ENCODE assay signal across 8 cellular contexts in the genomic region with DNA sequence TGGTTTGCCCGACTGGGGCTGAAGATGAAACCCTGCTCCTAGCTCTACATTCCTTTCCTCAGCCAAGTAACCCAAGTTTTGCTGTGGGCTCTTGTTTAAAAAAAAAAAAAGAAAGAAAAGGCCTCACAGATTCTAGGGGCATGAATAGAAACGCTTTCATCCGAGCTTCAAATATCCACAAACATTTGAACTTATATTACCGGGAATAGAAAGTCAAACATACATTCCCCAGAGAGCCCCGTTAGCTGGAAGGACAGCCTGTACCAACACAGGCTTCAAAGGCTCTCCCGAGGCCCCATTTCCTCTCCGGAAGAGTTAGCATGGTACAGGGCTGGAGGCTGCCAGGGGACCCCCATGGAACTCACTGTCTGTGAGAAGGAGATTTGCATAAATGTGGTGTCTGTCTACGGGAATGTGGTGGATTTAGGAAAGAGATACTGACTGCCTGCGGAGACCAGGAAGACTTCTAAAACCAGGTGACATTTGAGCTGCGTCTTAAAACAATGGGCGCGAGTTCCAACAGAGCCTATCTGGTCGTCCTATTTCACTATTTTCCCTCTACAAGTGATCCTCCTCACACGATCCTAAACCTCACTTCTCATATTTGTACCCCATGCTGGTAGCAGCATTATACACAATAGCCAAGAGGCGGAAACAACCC. TPM values are rescaled to one million over a fixed set of nuclear protein-coding genes. Genes with fewer than 3 reads are reported as not detected.
DNase-seq lines count a peak whose midpoint lies in the region; ATAC-seq and TF ChIP-seq lines count a peak whose summit lies in the region.

No MANE protein-coding gene starts in this region.

- CTCF ChIA-PET in activated CD4-positive, alpha-beta T cell treated with anti-CD3 and anti-CD28 coated beads, Interleukin-2, amount 10 ng/mL, durations not matched to agents 7 days and 5 days (lab: Charles Lee) = interaction anchor here (1.1 kb wide), 1 partner anchor 79 kb away, joined by 5 read pairs; no protein-coding TSS in a partner anchor

- WGBS in transverse colon (ENCODE audit: low coverage in 1 of 2), 2 donors = 36 to 51% methylated on average over 8 to 15 of the region's 15 CpGs

- H3K27me3 ChIP-seq in lower lobe of right lung (ENCODE audit: low read depth) (peaks cover 14% of the 10 kb centered on the region), transverse colon (peaks cover 45% of the 10 kb centered on the region)

- TF ChIP-seq CTCF in chondrocyte (IDR thresholded peaks at IDR 0.05) = no peak
- no peak for TF ChIP-seq CTCF in lower lobe of right lung (IDR thresholded peaks at IDR 0.05)
- TF ChIP-seq CTCF in transverse colon (IDR thresholded peaks at IDR 0.05) = no peak

- H3K4me1 ChIP-seq in lower lobe of right lung = peaks cover 20% of the 10 kb centered on the region
- H3K4me1 ChIP-seq in transverse colon = peaks cover 0 to 13% (median 10%) of the 10 kb centered on the region in 4 donors

- H3K27me3 Mint-ChIP-seq in activated CD4-positive, alpha-beta T cell treated with anti-CD3 and anti-CD28 coated beads, Interleukin-2, amount 10 ng/mL, durations not matched to agents 7 days and 5 days = peaks cover 52% of the 10 kb centered on the region
- H3K27me3 Mint-ChIP-seq in chondrocyte (ENCODE audit: low read depth) = no peaks in the 10 kb centered on the region

- peak overlapping the region; percentile 61 for H3K4me3 ChIP-seq in lower lobe of right lung
- H3K4me3 ChIP-seq in transverse colon = peak overlapping the region in 3 of 4 donors; percentile 40 to 53 (median 46)

- H3K36me3 ChIP-seq in lower lobe of right lung (no peaks in the 10 kb centered on the region), transverse colon (no peaks in the 10 kb centered on the region)

- H3K9me3 Mint-ChIP-seq in activated CD4-positive, alpha-beta T cell treated with anti-CD3 and anti-CD28 coated beads, Interleukin-2, amount 10 ng/mL, durations not matched to agents 7 days and 5 days = no peaks in the 10 kb centered on the region
- H3K9me3 Mint-ChIP-seq in chondrocyte (ENCODE audit: low read depth) = peaks cover 5% of the 10 kb centered on the region

- H3K27ac ChIP-seq in lower lobe of right lung (peak overlapping the region; percentile 77), transverse colon (peak overlapping the region in 3 of 4 donors; percentile 1 to 23 (median 2))

- H3K36me3 Mint-ChIP-seq in activated CD4-positive, alpha-beta T cell treated with anti-CD3 and anti-CD28 coated beads, Interleukin-2, amount 10 ng/mL, durations not matched to agents 7 days and 5 days (ENCODE audit: low read depth) = no peaks in the 10 kb centered on the region
- no peaks in the 10 kb centered on the region for H3K36me3 Mint-ChIP-seq in chondrocyte (ENCODE audit: low read depth)

- in situ Hi-C loops in transverse colon (cut with MboI; ENCODE audit: low pct_ligation_motif_present in 1 of 4, low pct_unique_long_range_greater_than_20kb in 1 of 4, low sequenced_read_pairs in 3 of 4) = loop anchor here in 3 of 4 donors (5.0 to 10.0 kb wide), 2 partner anchors 79 to 82 kb away; no protein-coding TSS in a partner anchor

- intact Hi-C loops in lower lobe of right lung (cut with DNase I) = no loop called here
- intact Hi-C loops in transverse colon (cut with DNase I; ENCODE audit: low total_unique reads) = no loop called here

- no peak for TF ChIP-seq EP300 in transverse colon (IDR thresholded peaks at IDR 0.05; ENCODE audit: low read depth)

- no peaks in the 10 kb centered on the region for H3K9me3 ChIP-seq in lower lobe of right lung
- no peaks in the 10 kb centered on the region for H3K9me3 ChIP-seq in transverse colon

- no peak for DNase-seq in activated CD4-positive, alpha-beta T cell treated with anti-CD3 and anti-CD28 coated beads, Interleukin-2, amount 10 ng/mL, durations not matched to agents 7 days and 5 days
- DNase-seq in activated CD4-positive, alpha-beta T cell treated with anti-CD3 and anti-CD28 coated beads for 48 hours = no peak
- DNase-seq in chondrocyte (ENCODE audit: low spot score) (no peak), lower lobe of right lung (no peak), transverse colon (no peak), NCI-H1105 (lab: John Stamatoyannopoulos, UW) (no peak), NCI-H146 treated with DMSO at 0.1 percent for 48 hours (lab: John Stamatoyannopoulos, UW; ENCODE audit: unreplicated experiment) (no peak)

- TF ChIP-seq POLR2A in transverse colon (IDR thresholded peaks at IDR 0.05) = no peak

- POLR2A ChIA-PET in activated CD4-positive, alpha-beta T cell treated with anti-CD3 and anti-CD28 coated beads, Interleukin-2, amount 10 ng/mL, durations not matched to agents 7 days and 5 days (lab: Charles Lee) = no interaction called here

- no peak overlapping the region for H3K27ac Mint-ChIP-seq in activated CD4-positive, alpha-beta T cell treated with anti-CD3 and anti-CD28 coated beads, Interleukin-2, amount 10 ng/mL, durations not matched to agents 7 days and 5 days
- H3K27ac Mint-ChIP-seq in chondrocyte (ENCODE audit: unreplicated experiment) = peak overlapping the region; percentile 89

- peak overlapping the region; percentile 67 for H3K4me3 Mint-ChIP-seq in activated CD4-positive, alpha-beta T cell treated with anti-CD3 and anti-CD28 coated beads, Interleukin-2, amount 10 ng/mL, durations not matched to agents 7 days and 5 days
- H3K4me3 Mint-ChIP-seq in chondrocyte (ENCODE audit: unreplicated experiment) = peak overlapping the region; percentile 74

- ATAC-seq in lower lobe of right lung (peak; percentile 44 to 48), HG03565 (IDR thresholded peaks at IDR 0.05; ENCODE audit: unreplicated experiment) (no peak)

- peaks cover 12% of the 10 kb centered on the region for H3K4me1 Mint-ChIP-seq in activated CD4-positive, alpha-beta T cell treated with anti-CD3 and anti-CD28 coated beads, Interleukin-2, amount 10 ng/mL, durations not matched to agents 7 days and 5 days
- H3K4me1 Mint-ChIP-seq in chondrocyte (ENCODE audit: low read depth) = peaks cover 21% of the 10 kb centered on the region

RNA-seq across cellular contexts. Expression of gene MATN3, which starts 0.7 kb away (rescaled TPM):
- total RNA-seq in activated CD4-positive, alpha-beta T cell treated with anti-CD3 and anti-CD28 coated beads, Interleukin-2, amount 10 ng/mL, durations not matched to agents 7 days and 5 days = not detected
- total RNA-seq in chondrocyte (17.0 to 17.7 TPM (median 17.0 TPM) in 3 replicates), lower lobe of right lung (8.1 TPM), transverse colon (under 1 TPM in 2 of 4 donors, not detected in 2; 0.16 to 0.27 TPM)

RNA-seq across cellular contexts. Expression of gene WDR35, which starts 23.3 kb away (rescaled TPM):
- total RNA-seq in activated CD4-positive, alpha-beta T cell treated with anti-CD3 and anti-CD28 coated beads, Interleukin-2, amount 10 ng/mL, durations not matched to agents 7 days and 5 days = 1 to 10 TPM; 3.9 to 4.0 TPM
- total RNA-seq in chondrocyte (4.6 to 9.6 TPM (median 4.9 TPM) in 3 replicates), lower lobe of right lung (8.8 TPM), transverse colon (1 to 10 TPM in 3 of 4 donors, under 1 TPM in 1; 0.37 to 4.8 (median 2.0) TPM)

RNA-seq across cellular contexts. Expression of gene LAPTM4A, which starts 38.2 kb away (rescaled TPM):
- total RNA-seq in activated CD4-positive, alpha-beta T cell treated with anti-CD3 and anti-CD28 coated beads, Interleukin-2, amount 10 ng/mL, durations not matched to agents 7 days and 5 days = 10 to 100 TPM; 26.3 to 52.1 TPM
- total RNA-seq in chondrocyte (361 to 405 TPM (median 404 TPM) in 3 replicates), lower lobe of right lung (223 TPM), transverse colon (100 to 1,000 TPM in 2 of 4 donors, 10 to 100 TPM in 2; 19.3 to 122 (median 75.3) TPM)
